ENCODE assay signal across 1 cellular context in the genomic region with DNA sequence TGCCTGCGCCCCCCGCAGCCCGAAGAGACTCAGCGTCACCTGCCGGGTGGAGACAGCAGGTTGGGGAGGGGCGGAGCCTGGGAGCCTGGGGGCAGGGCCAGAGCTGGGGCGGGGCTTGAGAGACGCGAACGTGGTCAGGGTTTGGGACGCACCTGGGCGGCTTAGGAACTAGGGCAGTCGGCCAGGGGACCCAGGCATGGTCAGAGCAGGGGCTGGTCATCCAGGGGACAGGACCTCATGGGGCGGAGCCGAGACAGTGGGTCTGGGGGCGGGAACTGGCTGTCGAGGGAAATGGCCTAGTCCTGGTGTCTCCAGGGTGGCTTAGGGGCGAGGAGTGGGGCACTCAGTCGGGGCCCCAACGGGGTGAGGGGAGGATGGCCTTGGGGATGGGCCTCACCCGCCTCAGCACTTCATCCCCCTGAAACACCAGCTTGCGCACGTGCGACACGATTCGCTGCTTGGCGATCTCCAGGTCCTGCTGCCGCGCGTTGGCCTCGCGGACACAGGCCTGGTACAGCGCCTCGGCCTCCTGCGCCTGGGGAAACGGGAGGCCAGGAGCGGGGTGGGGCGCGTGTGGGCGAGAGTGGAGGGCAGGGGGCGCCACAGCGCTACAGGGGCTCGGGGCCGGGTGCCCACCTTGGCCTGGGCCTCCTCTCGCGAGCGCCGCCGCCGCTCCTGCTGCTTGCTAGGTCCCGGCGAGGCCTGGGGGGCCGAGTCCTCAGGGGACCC.
TF ChIP-seq lines count a peak whose summit lies in the region.

No MANE protein-coding gene starts in this region.

TF ChIP-seq in GM23338, 12 proteins besides CTCF, POLR2A, EP300 and RAD21:
- TF ChIP-seq NANOG (IDR thresholded peaks at IDR 0.05; ENCODE audit: borderline replicate concordance) (no peak), POLR2AphosphoS5 (IDR thresholded peaks at IDR 0.05; ENCODE audit: low read depth) (peak; percentile 50; the same call in 1 of the 2 replicates), ZNF331 (CRISPR knock-in tag; IDR thresholded peaks at IDR 0.05; ENCODE audit: low read depth) (no peak), STAT1 (IDR thresholded peaks at IDR 0.05; ENCODE audit: unreplicated experiment) (no peak), EZH2 (IDR thresholded peaks at IDR 0.05; ENCODE audit: low read depth, unreplicated experiment) (no peak)
- TF ChIP-seq, protein P1, sequence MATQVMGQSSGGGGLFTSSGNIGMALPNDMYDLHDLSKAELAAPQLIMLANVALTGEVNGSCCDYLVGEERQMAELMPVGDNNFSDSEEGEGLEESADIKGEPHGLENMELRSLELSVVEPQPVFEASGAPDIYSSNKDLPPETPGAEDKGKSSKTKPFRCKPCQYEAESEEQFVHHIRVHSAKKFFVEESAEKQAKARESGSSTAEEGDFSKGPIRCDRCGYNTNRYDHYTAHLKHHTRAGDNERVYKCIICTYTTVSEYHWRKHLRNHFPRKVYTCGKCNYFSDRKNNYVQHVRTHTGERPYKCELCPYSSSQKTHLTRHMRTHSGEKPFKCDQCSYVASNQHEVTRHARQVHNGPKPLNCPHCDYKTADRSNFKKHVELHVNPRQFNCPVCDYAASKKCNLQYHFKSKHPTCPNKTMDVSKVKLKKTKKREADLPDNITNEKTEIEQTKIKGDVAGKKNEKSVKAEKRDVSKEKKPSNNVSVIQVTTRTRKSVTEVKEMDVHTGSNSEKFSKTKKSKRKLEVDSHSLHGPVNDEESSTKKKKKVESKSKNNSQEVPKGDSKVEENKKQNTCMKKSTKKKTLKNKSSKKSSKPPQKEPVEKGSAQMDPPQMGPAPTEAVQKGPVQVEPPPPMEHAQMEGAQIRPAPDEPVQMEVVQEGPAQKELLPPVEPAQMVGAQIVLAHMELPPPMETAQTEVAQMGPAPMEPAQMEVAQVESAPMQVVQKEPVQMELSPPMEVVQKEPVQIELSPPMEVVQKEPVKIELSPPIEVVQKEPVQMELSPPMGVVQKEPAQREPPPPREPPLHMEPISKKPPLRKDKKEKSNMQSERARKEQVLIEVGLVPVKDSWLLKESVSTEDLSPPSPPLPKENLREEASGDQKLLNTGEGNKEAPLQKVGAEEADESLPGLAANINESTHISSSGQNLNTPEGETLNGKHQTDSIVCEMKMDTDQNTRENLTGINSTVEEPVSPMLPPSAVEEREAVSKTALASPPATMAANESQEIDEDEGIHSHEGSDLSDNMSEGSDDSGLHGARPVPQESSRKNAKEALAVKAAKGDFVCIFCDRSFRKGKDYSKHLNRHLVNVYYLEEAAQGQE (IDR thresholded peaks at IDR 0.05; ENCODE audit: unreplicated experiment), result no peak
